1 cellular context compared by ENCODE assay signal in genomic region chr6:163151212-163151611, GRCh38.
TF ChIP-seq lines count a peak whose summit lies in the region.

No MANE protein-coding gene starts in this region.

TF ChIP-seq in GM23338, 12 proteins besides CTCF, POLR2A, EP300 and RAD21:
- no peak for TF ChIP-seq ZNF331 (CRISPR knock-in tag; IDR thresholded peaks at IDR 0.05; ENCODE audit: low read depth)
- TF ChIP-seq CREB1 (CRISPR knock-in tag; IDR thresholded peaks at IDR 0.05; ENCODE audit: low read depth): no peak
- no peak for TF ChIP-seq ZNF114 (CRISPR knock-in tag; IDR thresholded peaks at IDR 0.05)
- TF ChIP-seq EZH2phosphoT487 (IDR thresholded peaks at IDR 0.05; ENCODE audit: unreplicated experiment): no peak
- TF ChIP-seq ETS1 (IDR thresholded peaks at IDR 0.05): no peak
- no peak for TF ChIP-seq NANOG (IDR thresholded peaks at IDR 0.05; ENCODE audit: borderline replicate concordance)
- TF ChIP-seq JUNB (IDR thresholded peaks at IDR 0.05; ENCODE audit: unreplicated experiment): no peak
- TF ChIP-seq REST (IDR thresholded peaks at IDR 0.05; ENCODE audit: unreplicated experiment): no peak
- TF ChIP-seq POLR2AphosphoS5 (IDR thresholded peaks at IDR 0.05; ENCODE audit: low read depth): no peak
- no peak for TF ChIP-seq EZH2 (IDR thresholded peaks at IDR 0.05; ENCODE audit: low read depth, unreplicated experiment)
- no peak for TF ChIP-seq ZNF462 (CRISPR knock-in tag; IDR thresholded peaks at IDR 0.05)
- no peak for TF ChIP-seq STAT1 (IDR thresholded peaks at IDR 0.05; ENCODE audit: unreplicated experiment)
